14 cellular contexts compared by ENCODE assay signal in genomic region chr22:32987081-32987631, GRCh38.
DNase-seq lines count a peak whose midpoint lies in the region; ATAC-seq and TF ChIP-seq lines count a peak whose summit lies in the region.
"Had no signal": no experiment of that assay in that cellular context is flagged by ENCODE, and none has a peak within 500 bp of the region (broad histone marks: within the 10 kb centered on the region; RNA-seq: fewer than 3 reads in every experiment).

No MANE protein-coding gene starts in this region.

- H3K56ac ChIP-seq in mesendoderm (ENCODE audit: low read length), result no peak overlapping the region

- H3K18ac ChIP-seq in mesendoderm (ENCODE audit: low read length), result no peak overlapping the region

- H3K4me2 ChIP-seq in mesendoderm (ENCODE audit: low read length), result no peak overlapping the region

- no peak overlapping the region for H4K5ac ChIP-seq in mesendoderm (ENCODE audit: low read length)

- no peak overlapping the region for H2AK5ac ChIP-seq in mesendoderm (ENCODE audit: low read length)

- no peak overlapping the region for H3K4me3 ChIP-seq in mesendoderm (ENCODE audit: low read length)
- H3K4me3 ChIP-seq: heart left ventricle had no signal

- H3K23ac ChIP-seq in mesendoderm (ENCODE audit: low read length), result no peak overlapping the region

- H4K8ac ChIP-seq in mesendoderm (ENCODE audit: low read depth, low read length), result no peak overlapping the region

- H2BK5ac ChIP-seq in mesendoderm (ENCODE audit: low read length), result no peak overlapping the region

- H3K9ac ChIP-seq in mesendoderm (ENCODE audit: low read length), result no peak overlapping the region

- H3K4me1 ChIP-seq in mesendoderm (ENCODE audit: control insufficient read depth, low read depth, low read length), result no peaks in the 10 kb centered on the region

- H3K79me1 ChIP-seq in mesendoderm (ENCODE audit: low read length), result no peaks in the 10 kb centered on the region

- no peak for TF ChIP-seq EP300 in Ishikawa (IDR thresholded peaks at IDR 0.05; ENCODE audit: borderline replicate concordance)

- no peak overlapping the region for H2BK120ac ChIP-seq in mesendoderm (ENCODE audit: low read depth, low read length)

- no peak for ATAC-seq in HG03196 (IDR thresholded peaks at IDR 0.05; ENCODE audit: unreplicated experiment)
- ATAC-seq: natural killer cell had no signal

- H3K4ac ChIP-seq in mesendoderm (ENCODE audit: low read depth, low read length), result no peak overlapping the region

- no peaks in the 10 kb centered on the region for H3K27me3 ChIP-seq in mesendoderm (ENCODE audit: insufficient read depth, low read length, poor library complexity)
- H3K27me3 ChIP-seq: heart left ventricle had no signal

- peak; percentile 14 for DNase-seq in AG09319 (ENCODE audit: extremely low read depth, low read depth)
- peak; percentile 62 for DNase-seq in ecto neural progenitor cell (ENCODE audit: low spot score)
- peak; percentile 94 for DNase-seq in mesendoderm
- DNase-seq in NCI-H1436 treated with DMSO at 0.1 percent for 48 hours (lab: John Stamatoyannopoulos, UW), result no peak
- DNase-seq in erythroblast (lab: John Stamatoyannopoulos, UW), result no peak
- no peak for DNase-seq in activated CD4-positive, alpha-beta T cell treated with anti-CD3 and anti-CD28 coated beads, Interleukin-2, amount 50 U/mL, for 1 hour
- DNase-seq: activated CD4-positive, alpha-beta T cell treated with anti-CD3 and anti-CD28 coated beads, Interleukin-2, amount 10 ng/mL, durations not matched to agents 24 days and 14 days; GF-D8; Karpas-422; natural killer cell; NCI-H446 treated with DMSO at 0.1 percent for 48 hours had no signal

- TF ChIP-seq CTCF in AG09319 (IDR thresholded peaks at IDR 0.05; ENCODE audit: low read depth, low read length), result no peak

- no CpG with 5 or more reads among the region's 7 CpGs for WGBS in mesendoderm (ENCODE audit: extremely low coverage, insufficient coverage, low lambda C conversion rate)

- TF ChIP-seq POLR2A in erythroblast (IDR thresholded peaks at IDR 0.05; ENCODE audit: low read length), result no peak

- no peaks in the 10 kb centered on the region for H3K79me2 ChIP-seq in mesendoderm (ENCODE audit: control insufficient read depth, insufficient read depth, low read length)

- H2BK15ac ChIP-seq in mesendoderm (replicated peaks; ENCODE audit: low read depth), result no peak overlapping the region

- H3K27ac ChIP-seq in mesendoderm (ENCODE audit: low read depth, low read length), result peak overlapping the region; percentile 24
- H3K27ac ChIP-seq: heart left ventricle had no signal

- no peak for TF ChIP-seq RAD21 in Ishikawa (IDR thresholded peaks at IDR 0.05; ENCODE audit: low read depth)

- H3K36me3 ChIP-seq in mesendoderm (ENCODE audit: control insufficient read depth, insufficient read depth, low read length), result no peaks in the 10 kb centered on the region
- H3K36me3 ChIP-seq: heart left ventricle had no signal

TF ChIP-seq in Ishikawa, 13 proteins besides CTCF, POLR2A, EP300 and RAD21:
- TF ChIP-seq, protein P1, sequence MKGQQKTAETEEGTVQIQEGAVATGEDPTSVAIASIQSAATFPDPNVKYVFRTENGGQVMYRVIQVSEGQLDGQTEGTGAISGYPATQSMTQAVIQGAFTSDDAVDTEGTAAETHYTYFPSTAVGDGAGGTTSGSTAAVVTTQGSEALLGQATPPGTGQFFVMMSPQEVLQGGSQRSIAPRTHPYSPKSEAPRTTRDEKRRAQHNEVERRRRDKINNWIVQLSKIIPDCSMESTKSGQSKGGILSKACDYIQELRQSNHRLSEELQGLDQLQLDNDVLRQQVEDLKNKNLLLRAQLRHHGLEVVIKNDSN (IDR thresholded peaks at IDR 0.05), result peak; percentile 32; the same call in 1 of the 2 replicates
- TF ChIP-seq TCF12 (IDR thresholded peaks at IDR 0.05; ENCODE audit: low read depth), result no peak

Comparison
In these comparisons a context has a peak if more than half of its experiments do, and no peak if none do; other contexts are left out.
1. DNase-seq: peak in AG09319 (single experiment), ecto neural progenitor cell (single experiment) and mesendoderm (single experiment); none in NCI-H1436 treated with DMSO at 0.1 percent for 48 hours (single experiment), erythroblast (0 of 2) and activated CD4-positive, alpha-beta T cell treated with anti-CD3 and anti-CD28 coated beads, Interleukin-2, amount 50 U/mL, for 1 hour (single experiment).